Comparison of ENCODE assay signal across 25 cellular contexts in the genomic region with DNA sequence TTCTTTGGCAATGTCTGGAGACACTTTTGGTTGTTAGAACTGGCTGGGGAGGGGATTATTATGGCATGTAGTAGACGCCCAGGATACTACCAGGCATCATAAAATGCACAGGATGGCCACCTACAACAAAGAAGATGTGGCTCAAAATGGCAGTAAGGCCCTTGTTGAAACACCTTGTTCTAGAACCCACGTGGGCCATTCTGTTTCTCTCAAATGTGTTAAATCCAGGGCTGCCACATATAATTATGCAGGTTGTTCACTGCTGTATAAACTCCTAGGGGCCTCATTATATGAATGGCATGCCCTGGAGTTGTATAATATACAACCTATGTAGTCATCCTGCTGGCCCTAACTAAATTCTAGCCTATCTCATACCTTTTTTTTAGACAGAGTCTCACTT.
"Had no signal": no experiment of that assay in that cellular context is flagged by ENCODE, and none has a peak within 500 bp of the region (broad histone marks: within the 10 kb centered on the region; RNA-seq: fewer than 3 reads in every experiment).

No MANE protein-coding gene starts in this region.

- DNase-seq: stimulated activated CD4-positive, alpha-beta T cell treated with anti-CD3 and anti-CD28 coated beads, Interleukin-2, amount 100 ng/mL, for 24 hours; stimulated activated CD4-positive, alpha-beta T cell treated with anti-CD3 and anti-CD28 coated beads, Interleukin-2, amount 100 ng/mL, for 48 hours; stimulated activated CD4-positive, alpha-beta T cell treated with anti-CD3 and anti-CD28 coated beads, Interleukin-4, amount 100 ng/mL, for 1 hour; stimulated activated CD4-positive, alpha-beta T cell treated with anti-CD3 and anti-CD28 coated beads, Interleukin-4, amount 100 ng/mL, for 24 hours; stimulated activated CD4-positive, alpha-beta T cell treated with anti-CD3 and anti-CD28 coated beads, Interleukin-4, amount 100 ng/mL, for 4 hours; stimulated activated CD8-positive, alpha-beta memory T cell treated with anti-CD3 and anti-CD28 coated beads, Interleukin-4, amount 100 ng/mL, for 48 hours; stimulated activated naive B cell treated with anti-CD40 and anti-IgM and Interleukin-4, amounts not matched to agents 10 μg/mL and 1 μg/mL and 100 μg/mL, for 72 hours; stimulated activated naive CD4-positive, alpha-beta T cell; stimulated activated naive CD4-positive, alpha-beta T cell treated with Interleukin-2 at 50 U/mL for 16 hours; stimulated activated naive CD8-positive, alpha-beta T cell treated with anti-CD3 and anti-CD28 coated beads, Interleukin-15, amount 100 ng/mL, for 72 hours; stimulated activated naive CD8-positive, alpha-beta T cell treated with anti-CD3 and anti-CD28 coated beads, Interleukin-15, Interleukin-2, amounts not matched to agents 100 U/mL and 50 U/mL, for 24 hours; stomach; substantia nigra; testis; tibial artery; transverse colon; upper lobe of left lung; upper lobe of right lung; uterus had no signal

- H3K4me1 ChIP-seq: stomach, suprapubic skin, tibial artery, tibial nerve, transverse colon, upper lobe of right lung, uterus, vagina had no signal

- H3K4me3 ChIP-seq: stomach, suprapubic skin, testis, thoracic aorta, tibial artery, tibial nerve, transverse colon, upper lobe of left lung, upper lobe of right lung, uterus, vagina had no signal

- H3K27me3 ChIP-seq: stomach, suprapubic skin, testis, tibial artery, tibial nerve, transverse colon, upper lobe of left lung, upper lobe of right lung, uterus, vagina had no signal

- H3K9me3 ChIP-seq: stomach, suprapubic skin, testis, thoracic aorta, tibial artery, tibial nerve, transverse colon, upper lobe of left lung, upper lobe of right lung, uterus, vagina had no signal

- ATAC-seq: stimulated activated effector memory CD8-positive, alpha-beta T cell treated with anti-CD3 and anti-CD28 coated beads, Interleukin-12 subunit alpha, Interleukin-12 subunit beta, amount 100 ng/mL, for 72 hours; stimulated activated memory B cell treated with anti-CD40 and anti-IgM and Interleukin-4, amounts not matched to agents 10 μg/mL and 1 μg/mL and 100 μg/mL, for 72 hours; stimulated activated naive B cell treated with anti-CD40 and anti-IgM and Interleukin-4, amounts not matched to agents 10 μg/mL and 1 μg/mL and 100 μg/mL, for 72 hours; stimulated activated naive CD8-positive, alpha-beta T cell treated with anti-CD3 and anti-CD28 coated beads, Interleukin-15, amount 100 ng/mL, for 72 hours; stimulated activated naive CD8-positive, alpha-beta T cell treated with anti-CD3 and anti-CD28 coated beads, Interleukin-15, Interleukin-2, amounts not matched to agents 100 U/mL and 50 U/mL, for 24 hours; upper lobe of right lung had no signal

- H3K27ac ChIP-seq: stomach, suprapubic skin, testis, thoracic aorta, tibial artery, tibial nerve, transverse colon, upper lobe of left lung, upper lobe of right lung, uterus, vagina had no signal

- H3K36me3 ChIP-seq: thoracic aorta, transverse colon, upper lobe of right lung, uterus, vagina had no signal
